ENCODE assay signal across 8 cellular contexts in genomic region chr14:59688224-59689170, GRCh38.
DNase-seq lines count a peak whose midpoint lies in the region; ATAC-seq and TF ChIP-seq lines count a peak whose summit lies in the region.

No MANE protein-coding gene starts in this region.

- TF ChIP-seq CTCF in glutamatergic neuron (IDR thresholded peaks at IDR 0.05; ENCODE audit: partially characterized antibody, unreplicated experiment): peak; percentile 65

- H3K4me1 Mint-ChIP-seq in activated CD4-positive, alpha-beta memory T cell treated with anti-CD3 and anti-CD28 coated beads for 36 hours (ENCODE audit: low read depth): no peaks in the 10 kb centered on the region
- no peaks in the 10 kb centered on the region for H3K4me1 Mint-ChIP-seq in glutamatergic neuron (ENCODE audit: low read depth, unreplicated experiment)

- in situ Hi-C loops in Caki2 (cut with HindIII; ENCODE audit: low pct_unique_long_range_greater_than_20kb, low sequenced_read_pairs): no loop called here

- intact Hi-C loops in activated CD4-positive, alpha-beta memory T cell treated with anti-CD3 and anti-CD28 coated beads for 36 hours (cut with micrococcal nuclease): no loop called here

- peak; percentile 95 for ATAC-seq in GM18870 (IDR thresholded peaks at IDR 0.05; ENCODE audit: unreplicated experiment)
- ATAC-seq in HG02973 (IDR thresholded peaks at IDR 0.05; ENCODE audit: unreplicated experiment): peak; percentile 98

- no peak overlapping the region for H3K4me3 Mint-ChIP-seq in activated CD4-positive, alpha-beta memory T cell treated with anti-CD3 and anti-CD28 coated beads for 36 hours
- no peak overlapping the region for H3K4me3 Mint-ChIP-seq in glutamatergic neuron (ENCODE audit: unreplicated experiment)

- no peaks in the 10 kb centered on the region for H3K9me3 Mint-ChIP-seq in activated CD4-positive, alpha-beta memory T cell treated with anti-CD3 and anti-CD28 coated beads for 36 hours
- H3K9me3 Mint-ChIP-seq in glutamatergic neuron (ENCODE audit: unreplicated experiment): no peaks in the 10 kb centered on the region

- H3K27me3 Mint-ChIP-seq in activated CD4-positive, alpha-beta memory T cell treated with anti-CD3 and anti-CD28 coated beads for 36 hours: peaks cover 3% of the 10 kb centered on the region
- no peaks in the 10 kb centered on the region for H3K27me3 Mint-ChIP-seq in glutamatergic neuron (ENCODE audit: unreplicated experiment)

- DNase-seq in Caki2 (ENCODE audit: low read depth): peak; percentile 10
- peak; percentile 24 to 48 for DNase-seq in NCI-H1930 (lab: John Stamatoyannopoulos, UW)
- DNase-seq in activated CD4-positive, alpha-beta memory T cell treated with anti-CD3 and anti-CD28 coated beads for 36 hours: peak; percentile 36
- peak; percentile 66 for DNase-seq in glutamatergic neuron
- peak; percentile 1 for DNase-seq in stimulated activated CD4-positive, alpha-beta T cell treated with anti-CD3 and anti-CD28 coated beads, Interleukin-12 subunit alpha, Interleukin-12 subunit beta, amount 100 ng/mL, for 4 hours
- no peak for DNase-seq in effector CD4-positive, alpha-beta T cell

- CTCF ChIA-PET in activated CD4-positive, alpha-beta memory T cell treated with anti-CD3 and anti-CD28 coated beads for 36 hours (lab: Charles Lee): interaction anchor here (1.0 to 1.4 kb wide), 2 partner anchors 122 to 181 kb away, joined by 3 to 5 read pairs; no protein-coding TSS in a partner anchor

- POLR2A ChIA-PET in activated CD4-positive, alpha-beta memory T cell treated with anti-CD3 and anti-CD28 coated beads for 36 hours (lab: Charles Lee): no interaction called here

- H3K27ac Mint-ChIP-seq in activated CD4-positive, alpha-beta memory T cell treated with anti-CD3 and anti-CD28 coated beads for 36 hours: no peak overlapping the region
- no peak overlapping the region for H3K27ac Mint-ChIP-seq in glutamatergic neuron (ENCODE audit: unreplicated experiment)

- no peaks in the 10 kb centered on the region for H3K36me3 Mint-ChIP-seq in activated CD4-positive, alpha-beta memory T cell treated with anti-CD3 and anti-CD28 coated beads for 36 hours
- peaks cover 9% of the 10 kb centered on the region for H3K36me3 Mint-ChIP-seq in glutamatergic neuron (ENCODE audit: unreplicated experiment)
